1 cellular context compared by ENCODE assay signal in genomic region chr5:58763390-58763789, GRCh38.
A peak's percentile ranks its signal among the peaks of the same experiment; 100 is the strongest.
TF ChIP-seq lines count a peak whose summit lies in the region.

No MANE protein-coding gene starts in this region.

TF ChIP-seq in HEK293, 187 proteins besides CTCF, POLR2A, EP300 and RAD21 (continued from another document):
- TF ChIP-seq ZNF514 (tag by site-specific recombination; IDR thresholded peaks at IDR 0.05) (no peak), ATF2 (tag by site-specific recombination; IDR thresholded peaks at IDR 0.05; ENCODE audit: low read depth) (peak; percentile 73), OSR2 (tag by site-specific recombination; IDR thresholded peaks at IDR 0.05) (no peak), ZNF366 (tag by site-specific recombination; conservative IDR thresholded peaks at IDR 0.05) (no peak), ZNF510 (tag by site-specific recombination; IDR thresholded peaks at IDR 0.05; ENCODE audit: insufficient replicate concordance) (peak; percentile 93)
TF ChIP-seq in HEK293: peak in this region for 3.
